ENCODE assay signal across 20 cellular contexts in genomic region chr14:68373124-68373646, GRCh38.
DNase-seq lines count a peak whose midpoint lies in the region; ATAC-seq, FAIRE-seq and TF ChIP-seq lines count a peak whose summit lies in the region.
"Had no signal": no experiment of that assay in that cellular context is flagged by ENCODE, and none has a peak within 500 bp of the region (broad histone marks: within the 10 kb centered on the region; RNA-seq: fewer than 3 reads in every experiment).

No MANE protein-coding gene starts in this region.

- H3K4me1 ChIP-seq in GM12878 (ENCODE audit: control insufficient read depth, insufficient read depth, low read length) = peaks cover 71% of the 10 kb centered on the region

- no peak for TF ChIP-seq CTCF in GM12878 (IDR thresholded peaks at IDR 0.05 in 2 of 3, conservative IDR thresholded peaks at IDR 0.05 in 1 of 3; ENCODE audit: control insufficient read depth in 2 of 3, extremely low read depth in 1 of 3, insufficient read depth in 1 of 3, low read depth in 3 of 3, low read length in 3 of 3)

- no peak overlapping the region for H3K9ac ChIP-seq in GM12878 (ENCODE audit: control insufficient read depth, insufficient read depth, low read length)
- H3K9ac ChIP-seq: KMS-11 had no signal

- H3K9me3 ChIP-seq in GM12878 (replicated peaks; ENCODE audit: control insufficient read depth, insufficient read depth, low read length) = peaks cover 8% of the 10 kb centered on the region; the same call in 2 of the 3 replicates
- H3K9me3 ChIP-seq: Peyer's patch had no signal

- SMC1A ChIA-PET in GM12878 (lab: Charles Lee; ENCODE audit: uncharacterized antibody, unreplicated experiment) = interaction anchor here (1.0 to 8.7 kb wide), 16 partner anchors 8 to 428 kb away, joined by 3 to 181 read pairs (median 21); no protein-coding TSS in a partner anchor

- CTCF ChIA-PET in activated naive CD4-positive, alpha-beta T cell treated with anti-CD3 and anti-CD28 coated beads, Interleukin-2, amount 10 ng/mL, durations not matched to agents 7 days and 5 days (lab: Charles Lee) = no interaction called here
- CTCF ChIA-PET in GM12878 (lab: Yijun Ruan, JAX) = interaction anchor here (0.8 to 7.6 kb wide), 6 partner anchors 29 to 442 kb away, joined by 3 to 60 read pairs (median 6); no protein-coding TSS in a partner anchor

- H3K27ac ChIP-seq in GM12878 (ENCODE audit: control insufficient read depth, insufficient read depth) = peak overlapping the region; percentile 15; the same call in 1 of the 2 replicates
- H3K27ac ChIP-seq: 22Rv1, KMS-11 had no signal

- in situ Hi-C loops in GM12878 (cut with MboI) = no loop called here
- in situ Hi-C loops in ACHN (cut with HindIII; ENCODE audit: low pct_ligation_motif_present, low pct_unique_long_range_greater_than_20kb, low sequenced_read_pairs) = no loop called here

- no peak overlapping the region for H2AFZ ChIP-seq in GM12878 (ENCODE audit: control insufficient read depth, low read depth, low read length)

- no peak for TF ChIP-seq RAD21 in GM12878 (IDR thresholded peaks at IDR 0.05; ENCODE audit: insufficient read depth, low read depth, low read length)

- H3K36me3 ChIP-seq in GM12878 (ENCODE audit: control insufficient read depth in 2 of 2, insufficient read depth in 2 of 2, low read length in 1 of 2) = peaks cover 0 to 2% of the 10 kb centered on the region in 2 experiments; a peak in 1 of 4 replicates
- H3K36me3 ChIP-seq: Peyer's patch had no signal

- WGBS in GM12878 (ENCODE audit: insufficient coverage, insufficient replicate concordance, low lambda C conversion rate, missing lambda C conversion rate) = 83% methylated on average over 2 of the region's 2 CpGs

- H3K4me3 ChIP-seq in GM12878 = no peak overlapping the region
- H3K4me3 ChIP-seq: Peyer's patch had no signal

- no peak for TF ChIP-seq EP300 in GM12878 (IDR thresholded peaks at IDR 0.05; ENCODE audit: borderline replicate concordance in 1 of 2, control insufficient read depth in 1 of 2, low read depth in 2 of 2, low read length in 2 of 2)

- no peaks in the 10 kb centered on the region for H3K9me3 Mint-ChIP-seq in activated naive CD4-positive, alpha-beta T cell treated with anti-CD3 and anti-CD28 coated beads, Interleukin-2, amount 50 U/mL, for 24 hours
- no peaks in the 10 kb centered on the region for H3K9me3 Mint-ChIP-seq in activated naive CD4-positive, alpha-beta T cell treated with anti-CD3 and anti-CD28 coated beads, Interleukin-2, amount 10 ng/mL, durations not matched to agents 7 days and 5 days
- H3K9me3 Mint-ChIP-seq in IgD-negative memory B cell = peaks cover 0 to 6% (median 0%) of the 10 kb centered on the region in 3 donors
- peaks cover 4% of the 10 kb centered on the region for H3K9me3 Mint-ChIP-seq in stimulated activated memory B cell treated with anti-CD40 and anti-IgM and Interleukin-4, amounts not matched to agents 10 μg/mL and 1 μg/mL and 100 μg/mL, for 72 hours

- H3K27me3 Mint-ChIP-seq in activated naive CD4-positive, alpha-beta T cell treated with anti-CD3 and anti-CD28 coated beads, Interleukin-2, amount 50 U/mL, for 24 hours = no peaks in the 10 kb centered on the region
- H3K27me3 Mint-ChIP-seq in activated naive CD4-positive, alpha-beta T cell treated with anti-CD3 and anti-CD28 coated beads, Interleukin-2, amount 10 ng/mL, durations not matched to agents 7 days and 5 days = no peaks in the 10 kb centered on the region
- no peaks in the 10 kb centered on the region for H3K27me3 Mint-ChIP-seq in IgD-negative memory B cell
- H3K27me3 Mint-ChIP-seq in stimulated activated memory B cell treated with anti-CD40 and anti-IgM and Interleukin-4, amounts not matched to agents 10 μg/mL and 1 μg/mL and 100 μg/mL, for 72 hours = no peaks in the 10 kb centered on the region

- H3K79me2 ChIP-seq in GM12878 (ENCODE audit: control insufficient read depth, insufficient read depth, low read length) = peaks cover 3% of the 10 kb centered on the region

- no peaks in the 10 kb centered on the region for H4K20me1 ChIP-seq in GM12878 (ENCODE audit: control insufficient read depth, insufficient read depth)

- intact Hi-C loops in GM12878 (cut with micrococcal nuclease; ENCODE audit: unreplicated experiment) = no loop called here

- POLR2A ChIA-PET in GM12878 (lab: Charles Lee) = interaction anchor here (1.0 to 8.2 kb wide), 6 partner anchors 21 to 122 kb away, joined by 3 to 103 read pairs (median 7); no protein-coding TSS in a partner anchor

- ATAC-seq in GM12878 (no peak), HG03432 (IDR thresholded peaks at IDR 0.05; ENCODE audit: unreplicated experiment) (no peak), HG03442 (IDR thresholded peaks at IDR 0.05; ENCODE audit: unreplicated experiment) (no peak)
- ATAC-seq in stimulated activated memory B cell treated with anti-CD40 and anti-IgM and Interleukin-4, amounts not matched to agents 10 μg/mL and 1 μg/mL and 100 μg/mL, for 72 hours = no peak
- ATAC-seq: HCT116 had no signal

- 0 out of 2 replicates have a peak overlapping the region, but pooled peaks have one; percentile 5 for H3K4me2 ChIP-seq in GM12878 (ENCODE audit: control insufficient read depth, insufficient read depth)
- H3K4me2 ChIP-seq: KMS-11 had no signal

- H3K36me3 Mint-ChIP-seq in activated naive CD4-positive, alpha-beta T cell treated with anti-CD3 and anti-CD28 coated beads, Interleukin-2, amount 50 U/mL, for 24 hours = peaks cover 2% of the 10 kb centered on the region
- peaks cover 4% of the 10 kb centered on the region for H3K36me3 Mint-ChIP-seq in activated naive CD4-positive, alpha-beta T cell treated with anti-CD3 and anti-CD28 coated beads, Interleukin-2, amount 10 ng/mL, durations not matched to agents 7 days and 5 days
- H3K36me3 Mint-ChIP-seq in IgD-negative memory B cell = peaks cover 2% of the 10 kb centered on the region
- H3K36me3 Mint-ChIP-seq in stimulated activated memory B cell treated with anti-CD40 and anti-IgM and Interleukin-4, amounts not matched to agents 10 μg/mL and 1 μg/mL and 100 μg/mL, for 72 hours = peaks cover 5% of the 10 kb centered on the region

- H3K27ac Mint-ChIP-seq in activated naive CD4-positive, alpha-beta T cell treated with anti-CD3 and anti-CD28 coated beads, Interleukin-2, amount 50 U/mL, for 24 hours = peak overlapping the region; percentile 55
- no peak overlapping the region for H3K27ac Mint-ChIP-seq in activated naive CD4-positive, alpha-beta T cell treated with anti-CD3 and anti-CD28 coated beads, Interleukin-2, amount 10 ng/mL, durations not matched to agents 7 days and 5 days
- peak overlapping the region in 2 of 3 donors; percentile 77 to 92 for H3K27ac Mint-ChIP-seq in IgD-negative memory B cell
- H3K27ac Mint-ChIP-seq in stimulated activated memory B cell treated with anti-CD40 and anti-IgM and Interleukin-4, amounts not matched to agents 10 μg/mL and 1 μg/mL and 100 μg/mL, for 72 hours = peak overlapping the region; percentile 71

- H3K4me3 Mint-ChIP-seq in activated naive CD4-positive, alpha-beta T cell treated with anti-CD3 and anti-CD28 coated beads, Interleukin-2, amount 50 U/mL, for 24 hours = no peak overlapping the region
- no peak overlapping the region for H3K4me3 Mint-ChIP-seq in activated naive CD4-positive, alpha-beta T cell treated with anti-CD3 and anti-CD28 coated beads, Interleukin-2, amount 10 ng/mL, durations not matched to agents 7 days and 5 days
- peak overlapping the region in 1 of 4 donors; percentile 33 for H3K4me3 Mint-ChIP-seq in IgD-negative memory B cell
- no peak overlapping the region for H3K4me3 Mint-ChIP-seq in stimulated activated memory B cell treated with anti-CD40 and anti-IgM and Interleukin-4, amounts not matched to agents 10 μg/mL and 1 μg/mL and 100 μg/mL, for 72 hours

- no peak for DNase-seq in activated naive CD4-positive, alpha-beta T cell treated with anti-CD3 and anti-CD28 coated beads, Interleukin-2, amount 10 ng/mL, durations not matched to agents 7 days and 5 days
- no peak for DNase-seq in GM12878 (ENCODE audit: low read depth, low spot score)
- DNase-seq in ACHN = no peak
- DNase-seq: GOT3; NCI-H1092 treated with DMSO at 0.1 percent for 48 hours; NCI-H1436 treated with DMSO at 0.1 percent for 48 hours; NCI-H2029; NCI-H226; NCI-H510A treated with DMSO at 0.1 percent for 48 hours; NCI-H774; NK-92 treated with Interleukin-12 subunit alpha and Interleukin-12 subunit beta, amount 100 ng/mL, for 24 hours; Peyer's patch had no signal

- no TSS peak for BruUV-seq in GM12878 (replicated peaks; lab: Mats Ljungman, UMichigan)

- H3K4me1 Mint-ChIP-seq in activated naive CD4-positive, alpha-beta T cell treated with anti-CD3 and anti-CD28 coated beads, Interleukin-2, amount 50 U/mL, for 24 hours = peaks cover 82% of the 10 kb centered on the region
- H3K4me1 Mint-ChIP-seq in activated naive CD4-positive, alpha-beta T cell treated with anti-CD3 and anti-CD28 coated beads, Interleukin-2, amount 10 ng/mL, durations not matched to agents 7 days and 5 days = peaks cover 46% of the 10 kb centered on the region
- H3K4me1 Mint-ChIP-seq in IgD-negative memory B cell = peaks cover 49 to 76% (median 70%) of the 10 kb centered on the region in 3 donors
- peaks cover 94% of the 10 kb centered on the region for H3K4me1 Mint-ChIP-seq in stimulated activated memory B cell treated with anti-CD40 and anti-IgM and Interleukin-4, amounts not matched to agents 10 μg/mL and 1 μg/mL and 100 μg/mL, for 72 hours

- H3K27me3 ChIP-seq in GM12878 (replicated peaks in 1 of 2; ENCODE audit: control insufficient read depth in 2 of 2, insufficient read depth in 2 of 2, low read length in 1 of 2) = no peaks in the 10 kb centered on the region
- H3K27me3 ChIP-seq: Peyer's patch had no signal

- RAD21 ChIA-PET in GM12878 (lab: Charles Lee; ENCODE audit: unreplicated experiment) = interaction anchor here (0.6 to 15.0 kb wide), 19 partner anchors 8 to 704 kb away, joined by 3 to 194 read pairs (median 9); no protein-coding TSS in a partner anchor

- TF ChIP-seq POLR2A in GM12878 (IDR thresholded peaks at IDR 0.05; ENCODE audit: low read depth, low read length) = no peak

- no peak for FAIRE-seq in GM12878 (lab: Jason Lieb, UNC)

TF ChIP-seq in GM12878, 131 proteins besides CTCF, POLR2A, EP300 and RAD21:
- TF ChIP-seq KDM1A (IDR thresholded peaks at IDR 0.05; ENCODE audit: borderline replicate concordance) = peak; percentile 44; the same call in 1 of the 2 replicates
- peak; percentile 81 for TF ChIP-seq ZNF217 (IDR thresholded peaks at IDR 0.05)
- no peak for TF ChIP-seq LARP7 (IDR thresholded peaks at IDR 0.05)
- no peak for TF ChIP-seq ZSCAN29 (IDR thresholded peaks at IDR 0.05)
- TF ChIP-seq SMARCA5 (IDR thresholded peaks at IDR 0.05) = peak; percentile 14; the same call in 1 of the 2 replicates
- no peak for TF ChIP-seq PBX3 (IDR thresholded peaks at IDR 0.05; ENCODE audit: insufficient replicate concordance, low read depth, low read length)
